Comparison of ENCODE assay signal across 1 cellular context in the genomic region with DNA sequence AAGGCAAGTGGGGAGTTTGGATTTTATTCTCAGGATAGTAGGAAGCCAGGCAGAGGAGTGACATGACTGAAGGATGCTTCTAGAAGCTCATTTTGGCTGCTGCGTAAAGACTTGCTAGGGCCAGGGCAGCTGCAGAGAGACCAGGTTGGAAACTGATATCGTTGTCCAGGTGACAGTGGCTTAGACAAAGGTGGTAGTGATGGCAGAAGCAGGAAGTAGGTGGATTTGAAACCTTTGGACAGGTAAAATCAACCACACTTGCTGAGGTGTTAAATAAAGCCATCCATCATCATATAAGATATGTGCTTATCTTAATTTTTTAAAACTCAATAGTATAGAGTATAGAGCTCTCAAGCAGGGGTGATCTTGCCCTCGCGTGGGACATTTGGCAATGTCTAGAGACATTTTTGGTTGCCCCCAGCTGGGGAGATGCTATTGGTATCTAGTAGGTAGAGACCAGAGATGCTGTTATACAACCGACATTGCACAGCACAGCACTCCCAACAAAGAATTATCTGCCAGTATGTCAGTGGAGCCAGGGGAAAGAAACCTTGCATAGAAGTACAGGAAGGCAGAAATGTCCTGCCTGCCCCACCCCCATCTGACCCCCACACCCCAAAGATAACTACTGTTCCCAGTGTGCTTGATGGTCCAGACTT.
TF ChIP-seq lines count a peak whose summit lies in the region.

No MANE protein-coding gene starts in this region.

TF ChIP-seq in IMR-90, 13 proteins besides CTCF, POLR2A, EP300 and RAD21 (continued from another document):
- TF ChIP-seq, protein P1, sequence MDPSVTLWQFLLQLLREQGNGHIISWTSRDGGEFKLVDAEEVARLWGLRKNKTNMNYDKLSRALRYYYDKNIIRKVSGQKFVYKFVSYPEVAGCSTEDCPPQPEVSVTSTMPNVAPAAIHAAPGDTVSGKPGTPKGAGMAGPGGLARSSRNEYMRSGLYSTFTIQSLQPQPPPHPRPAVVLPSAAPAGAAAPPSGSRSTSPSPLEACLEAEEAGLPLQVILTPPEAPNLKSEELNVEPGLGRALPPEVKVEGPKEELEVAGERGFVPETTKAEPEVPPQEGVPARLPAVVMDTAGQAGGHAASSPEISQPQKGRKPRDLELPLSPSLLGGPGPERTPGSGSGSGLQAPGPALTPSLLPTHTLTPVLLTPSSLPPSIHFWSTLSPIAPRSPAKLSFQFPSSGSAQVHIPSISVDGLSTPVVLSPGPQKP (IDR thresholded peaks at IDR 0.05; ENCODE audit: borderline replicate concordance, low read depth, low read length) = no peak
- TF ChIP-seq BHLHE40 (IDR thresholded peaks at IDR 0.05; ENCODE audit: low read depth, low read length) = no peak
